8 cellular contexts compared by ENCODE assay signal in genomic region chr6:99868074-99868702, GRCh38.
A peak's percentile ranks its signal among the peaks of the same experiment; 100 is the strongest.
DNase-seq lines count a peak whose midpoint lies in the region; ATAC-seq and TF ChIP-seq lines count a peak whose summit lies in the region.

No MANE protein-coding gene starts in this region.

- ATAC-seq in GM19023 (IDR thresholded peaks at IDR 0.05; ENCODE audit: unreplicated experiment) (peak; percentile 88), HG03175 (IDR thresholded peaks at IDR 0.05; ENCODE audit: unreplicated experiment) (peak; percentile 82), left lobe of liver (peak; percentile 97)

- DNase-seq in AML-193 (lab: John Stamatoyannopoulos, UW) = peak; percentile 42 to 45
- peak; percentile 79 for DNase-seq in NCI-H2196 (lab: John Stamatoyannopoulos, UW; ENCODE audit: unreplicated experiment)
- peak; percentile 41 for DNase-seq in activated CD4-positive, alpha-beta T cell treated with anti-CD3 and anti-CD28 coated beads for 1 hour
- no peak for DNase-seq in chondrocyte (ENCODE audit: low spot score)
- peak; percentile 72 for DNase-seq in left lobe of liver (ENCODE audit: low spot score)
- DNase-seq in stimulated activated CD4-positive, alpha-beta T cell treated with anti-CD3 and anti-CD28 coated beads, TNF-alpha, amount 100 ng/mL, for 1 hour (ENCODE audit: low read depth in 3 of 3, low spot score in 1 of 3) = peak; percentile 12 to 58 (median 19)

- no peaks in the 10 kb centered on the region for H3K9me3 Mint-ChIP-seq in chondrocyte (ENCODE audit: low read depth)

- peaks cover 5% of the 10 kb centered on the region for H3K4me1 Mint-ChIP-seq in chondrocyte (ENCODE audit: low read depth)

- peak overlapping the region; percentile 62 for H3K4me3 Mint-ChIP-seq in chondrocyte (ENCODE audit: unreplicated experiment)

- no peak overlapping the region for H3K27ac Mint-ChIP-seq in chondrocyte (ENCODE audit: unreplicated experiment)

- peak; percentile 99 for TF ChIP-seq CTCF in chondrocyte (IDR thresholded peaks at IDR 0.05)

- H3K36me3 Mint-ChIP-seq in chondrocyte (ENCODE audit: low read depth) = no peaks in the 10 kb centered on the region

- peaks cover 44% of the 10 kb centered on the region for H3K27me3 Mint-ChIP-seq in chondrocyte (ENCODE audit: low read depth)
